13 cellular contexts compared by ENCODE assay signal in the genomic region with DNA sequence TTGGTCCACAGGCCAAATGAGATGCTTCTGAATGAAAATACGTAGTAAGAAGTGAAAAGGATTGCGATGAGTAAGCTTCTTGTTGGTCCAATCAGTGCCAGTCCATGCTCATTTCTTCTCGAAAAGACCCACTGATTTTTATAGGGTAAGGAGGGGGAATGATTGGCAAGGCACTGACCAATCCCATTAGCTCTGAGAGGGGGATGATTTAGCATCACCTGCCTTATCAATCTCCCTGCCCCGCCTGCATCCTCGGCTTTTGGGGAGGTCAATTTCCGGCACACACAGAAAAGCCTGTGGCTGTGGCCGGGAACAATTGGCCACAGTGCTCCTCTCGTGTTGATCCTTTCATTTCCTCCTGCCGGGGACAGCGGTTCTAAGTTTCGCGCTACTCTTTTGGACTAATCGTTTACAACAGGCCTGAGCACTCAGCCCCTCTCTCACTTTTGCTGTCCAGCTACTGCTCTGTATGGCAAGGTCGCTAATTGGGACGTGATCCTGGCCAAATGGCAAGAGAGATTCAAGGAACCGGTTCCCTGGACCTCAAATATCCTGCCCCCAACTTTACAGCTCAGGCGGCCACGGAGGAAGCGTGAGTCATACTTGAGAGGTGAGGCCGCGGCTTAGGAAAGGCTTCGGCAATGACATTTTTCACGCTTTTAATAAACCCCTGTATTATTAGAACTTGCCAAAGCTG. TPM values are rescaled to one million over a fixed set of nuclear protein-coding genes. Genes with fewer than 3 reads are reported as not detected.
A peak's percentile ranks its signal among the peaks of the same experiment; 100 is the strongest.
DNase-seq lines count a peak whose midpoint lies in the region; ATAC-seq, FAIRE-seq and TF ChIP-seq lines count a peak whose summit lies in the region.
"Had no signal": no experiment of that assay in that cellular context is flagged by ENCODE, and none has a peak within 500 bp of the region (broad histone marks: within the 10 kb centered on the region; RNA-seq: fewer than 3 reads in every experiment).

No MANE protein-coding gene starts in this region.

- no peak overlapping the region for H2BK15ac ChIP-seq in mesendoderm (replicated peaks; ENCODE audit: low read depth)

- H3K9ac ChIP-seq in mesendoderm (ENCODE audit: low read length), result no peak overlapping the region

- no peak overlapping the region for H3K18ac ChIP-seq in mesendoderm (ENCODE audit: low read length)

- H3K9me3 Mint-ChIP-seq in activated T-helper 2 cell treated with anti-CD3 and anti-CD28 coated beads, Interferon-gamma antibody, Interleukin-2, Interleukin-4, amounts not matched to agents 10 μg/mL and 5 μg/mL and 100 μg/mL, durations not matched to agents 14 hours and 24 hours and 36 hours, result no peaks in the 10 kb centered on the region
- peaks cover 3% of the 10 kb centered on the region for H3K9me3 Mint-ChIP-seq in nephron progenitor cell
- H3K9me3 Mint-ChIP-seq: IgD-negative memory B cell had no signal

- H2BK120ac ChIP-seq in mesendoderm (ENCODE audit: low read depth, low read length), result no peak overlapping the region

- H3K36me3 ChIP-seq in mesendoderm (ENCODE audit: control insufficient read depth, insufficient read depth, low read length), result no peaks in the 10 kb centered on the region
- H3K36me3 ChIP-seq in upper lobe of left lung, result no peaks in the 10 kb centered on the region

- H3K56ac ChIP-seq in mesendoderm (ENCODE audit: low read length), result no peak overlapping the region

- TF ChIP-seq EP300 in upper lobe of left lung (IDR thresholded peaks at IDR 0.05), result no peak

- H3K4ac ChIP-seq in mesendoderm (ENCODE audit: low read depth, low read length), result no peak overlapping the region

- WGBS in mesendoderm (ENCODE audit: extremely low coverage, insufficient coverage, low lambda C conversion rate), result no CpG with 5 or more reads among the region's 23 CpGs
- 70 to 81% methylated on average over 23 of the region's 23 CpGs for whole genome bisulfite sequencing in upper lobe of left lung, 2 donors

- H3K4me1 ChIP-seq in mesendoderm (ENCODE audit: control insufficient read depth, low read depth, low read length) (peaks cover 3% of the 10 kb centered on the region), upper lobe of left lung (no peaks in the 10 kb centered on the region)

- intact Hi-C loops in activated T-helper 2 cell treated with anti-CD3 and anti-CD28 coated beads, Interferon-gamma antibody, Interleukin-2, Interleukin-4, amounts not matched to agents 10 μg/mL and 5 μg/mL and 100 μg/mL, durations not matched to agents 14 hours and 24 hours and 36 hours (cut with micrococcal nuclease), result no loop called here

- no peaks in the 10 kb centered on the region for H3K9me3 ChIP-seq in upper lobe of left lung

- no peak overlapping the region for H4K8ac ChIP-seq in mesendoderm (ENCODE audit: low read depth, low read length)

- H3K23ac ChIP-seq in mesendoderm (ENCODE audit: low read length), result no peak overlapping the region

- no peak overlapping the region for H4K5ac ChIP-seq in mesendoderm (ENCODE audit: low read length)

- no peaks in the 10 kb centered on the region for H3K36me3 Mint-ChIP-seq in activated T-helper 2 cell treated with anti-CD3 and anti-CD28 coated beads, Interferon-gamma antibody, Interleukin-2, Interleukin-4, amounts not matched to agents 10 μg/mL and 5 μg/mL and 100 μg/mL, durations not matched to agents 14 hours and 24 hours and 36 hours (ENCODE audit: low read depth)
- no peaks in the 10 kb centered on the region for H3K36me3 Mint-ChIP-seq in nephron progenitor cell (ENCODE audit: low read depth)
- H3K36me3 Mint-ChIP-seq: IgD-negative memory B cell had no signal

- peak overlapping the region; percentile 36 for H3K4me3 Mint-ChIP-seq in activated T-helper 2 cell treated with anti-CD3 and anti-CD28 coated beads, Interferon-gamma antibody, Interleukin-2, Interleukin-4, amounts not matched to agents 10 μg/mL and 5 μg/mL and 100 μg/mL, durations not matched to agents 14 hours and 24 hours and 36 hours (ENCODE audit: low read depth)
- H3K4me3 Mint-ChIP-seq in nephron progenitor cell, result no peak overlapping the region

- no peak overlapping the region for H3K27ac Mint-ChIP-seq in activated T-helper 2 cell treated with anti-CD3 and anti-CD28 coated beads, Interferon-gamma antibody, Interleukin-2, Interleukin-4, amounts not matched to agents 10 μg/mL and 5 μg/mL and 100 μg/mL, durations not matched to agents 14 hours and 24 hours and 36 hours
- H3K27ac Mint-ChIP-seq in nephron progenitor cell, result no peak overlapping the region
- H3K27ac Mint-ChIP-seq: IgD-negative memory B cell had no signal

- no peak overlapping the region for H3K4me3 ChIP-seq in mesendoderm (ENCODE audit: low read length)
- H3K4me3 ChIP-seq in upper lobe of left lung, result no peak overlapping the region

- no peaks in the 10 kb centered on the region for H3K79me1 ChIP-seq in mesendoderm (ENCODE audit: low read length)

- no peak for TF ChIP-seq POLR2A in upper lobe of left lung (IDR thresholded peaks at IDR 0.05)

- TF ChIP-seq CTCF in nephron progenitor cell (IDR thresholded peaks at IDR 0.05) (no peak), upper lobe of left lung (IDR thresholded peaks at IDR 0.05) (no peak)

- no peak overlapping the region for H2AK5ac ChIP-seq in mesendoderm (ENCODE audit: low read length)

- H3K27me3 ChIP-seq in mesendoderm (ENCODE audit: insufficient read depth, low read length, poor library complexity) (no peaks in the 10 kb centered on the region), upper lobe of left lung (no peaks in the 10 kb centered on the region)

- ATAC-seq in upper lobe of left lung (ENCODE audit: low FRiP score in 2 of 2), result no peak

- peaks cover 20% of the 10 kb centered on the region for H3K27me3 Mint-ChIP-seq in activated T-helper 2 cell treated with anti-CD3 and anti-CD28 coated beads, Interferon-gamma antibody, Interleukin-2, Interleukin-4, amounts not matched to agents 10 μg/mL and 5 μg/mL and 100 μg/mL, durations not matched to agents 14 hours and 24 hours and 36 hours (ENCODE audit: low read depth)
- peaks cover 17% of the 10 kb centered on the region for H3K27me3 Mint-ChIP-seq in nephron progenitor cell (ENCODE audit: low read depth, poor library complexity)

- H3K27ac ChIP-seq in mesendoderm (ENCODE audit: low read depth, low read length), result no peak overlapping the region
- H3K27ac ChIP-seq in upper lobe of left lung, result no peak overlapping the region

- no peak overlapping the region for H3K4me2 ChIP-seq in mesendoderm (ENCODE audit: low read length)

- peak; percentile 68 for DNase-seq in EH (ENCODE audit: low read depth)
- peak; percentile 86 for DNase-seq in HT1080 (ENCODE audit: low read depth)
- no peak for DNase-seq in activated T-helper 2 cell treated with anti-CD3 and anti-CD28 coated beads, Interferon-gamma antibody, Interleukin-2, Interleukin-4, amounts not matched to agents 10 μg/mL and 5 μg/mL and 100 μg/mL, durations not matched to agents 14 hours and 24 hours and 36 hours (ENCODE audit: low spot score)
- peak; percentile 47 for DNase-seq in mesendoderm
- DNase-seq in RCC 7860 (ENCODE audit: low spot score), result no peak
- DNase-seq in nephron progenitor cell, result no peak
- no peak for DNase-seq in upper lobe of left lung
- DNase-seq in effector CD8-positive, alpha-beta T cell (lab: John Stamatoyannopoulos, UW), result no peak
- DNase-seq: activated effector memory CD4-positive, alpha-beta T cell treated with Interleukin-2 at 50 U/mL for 16 hours; DND-41; nucleus accumbens had no signal

- H3K79me2 ChIP-seq in mesendoderm (ENCODE audit: control insufficient read depth, insufficient read depth, low read length), result no peaks in the 10 kb centered on the region

- FAIRE-seq in RCC 7860 (lab: Jason Lieb, UNC), result no peak

- no peak overlapping the region for H2BK5ac ChIP-seq in mesendoderm (ENCODE audit: low read length)

- H3K4me1 Mint-ChIP-seq in activated T-helper 2 cell treated with anti-CD3 and anti-CD28 coated beads, Interferon-gamma antibody, Interleukin-2, Interleukin-4, amounts not matched to agents 10 μg/mL and 5 μg/mL and 100 μg/mL, durations not matched to agents 14 hours and 24 hours and 36 hours (ENCODE audit: low read depth), result peaks cover 6% of the 10 kb centered on the region
- H3K4me1 Mint-ChIP-seq in nephron progenitor cell, result peaks cover 47% of the 10 kb centered on the region

RNA-seq across cellular contexts. Expression of a gene that starts 43.1 kb away (rescaled TPM):
- not detected in 2 replicates for total RNA-seq in HT1080 (2014; rRNA removed; shearing (Covaris generic))
- not detected in 2 replicates for polyA plus RNA-seq in HT1080 (2015; cell fraction: cytosol; rRNA removed)
- not detected in 2 replicates for polyA plus RNA-seq in HT1080 (2015; cell fraction: nucleus; rRNA removed)
- not detected in 2 replicates for total RNA-seq in activated T-helper 2 cell treated with anti-CD3 and anti-CD28 coated beads, Interferon-gamma antibody, Interleukin-2, Interleukin-4, amounts not matched to agents 10 μg/mL and 5 μg/mL and 100 μg/mL, durations not matched to agents 14 hours and 24 hours and 36 hours
- polyA plus RNA-seq in mesendoderm (2013, experiment 1 of 2), result 0.06 TPM
- polyA plus RNA-seq in mesendoderm (2013, experiment 2 of 2), result 0.13 TPM
- 10 to 100 TPM; 10.2 to 69.1 (median 22.7) TPM for total RNA-seq in upper lobe of left lung
- total RNA-seq: SK-MEL-5 had no signal
- polyA plus RNA-seq: IgD-negative memory B cell had no signal

Comparison
In these comparisons a context has a peak if more than half of its experiments do, and no peak if none do; other contexts are left out.
1. DNase-seq: peak in EH (single experiment), HT1080 (single experiment) and mesendoderm (single experiment); none in activated T-helper 2 cell treated with anti-CD3 and anti-CD28 coated beads, Interferon-gamma antibody, Interleukin-2, Interleukin-4, amounts not matched to agents 10 μg/mL and 5 μg/mL and 100 μg/mL, durations not matched to agents 14 hours and 24 hours and 36 hours (single experiment), RCC 7860 (single experiment), nephron progenitor cell (single experiment), upper lobe of left lung (0 of 2) and effector CD8-positive, alpha-beta T cell (single experiment).
2. RNA of a gene that starts 43.1 kb away (total RNA-seq): 10.2 to 69.1 TPM in upper lobe of left lung; not detected in HT1080 and not detected in activated T-helper 2 cell treated with anti-CD3 and anti-CD28 coated beads, Interferon-gamma antibody, Interleukin-2, Interleukin-4, amounts not matched to agents 10 μg/mL and 5 μg/mL and 100 μg/mL, durations not matched to agents 14 hours and 24 hours and 36 hours; every median in the first group is over 10 times any median in the second.